Comparison of ENCODE assay signal across 8 cellular contexts in the genomic region with DNA sequence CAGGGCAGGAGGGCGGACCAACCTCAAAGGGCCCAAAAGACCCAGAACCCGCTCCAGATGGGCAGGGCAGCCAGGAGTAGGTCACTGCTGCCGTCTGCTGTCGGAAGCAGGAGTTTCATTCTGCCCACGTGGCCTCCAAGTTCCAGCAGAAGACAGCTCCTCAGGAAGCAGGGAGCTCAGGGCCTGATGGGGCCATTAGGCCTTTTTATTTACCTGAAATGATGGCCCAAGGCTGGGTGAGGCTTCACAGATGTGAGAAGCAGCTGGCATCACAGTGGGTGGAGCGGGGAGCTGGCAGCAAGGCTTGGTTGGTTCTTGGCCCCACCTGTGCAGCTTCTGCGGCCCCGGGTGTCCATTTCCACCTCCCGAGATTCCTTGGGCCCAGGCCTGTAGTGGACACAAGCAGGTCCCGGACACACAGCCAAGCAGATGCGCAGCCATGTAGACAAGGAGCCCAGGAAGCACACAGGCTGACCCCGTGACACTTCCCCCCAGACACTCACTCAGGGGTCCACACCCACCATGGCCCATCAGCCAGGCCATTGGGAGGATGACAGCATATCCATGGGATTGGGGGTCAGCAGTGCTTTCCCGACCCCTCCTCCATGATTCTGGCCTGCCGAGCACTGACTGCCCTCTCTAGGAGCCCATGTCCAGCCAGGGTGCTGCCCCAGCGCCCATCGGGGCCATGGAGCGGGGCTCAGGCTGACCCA. TPM values are rescaled to one million over a fixed set of nuclear protein-coding genes. Genes with fewer than 3 reads are reported as not detected.
DNase-seq lines count a peak whose midpoint lies in the region; ATAC-seq and TF ChIP-seq lines count a peak whose summit lies in the region.

No MANE protein-coding gene starts in this region.

- H3K27me3 ChIP-seq in SK-N-SH (ENCODE audit: insufficient read depth), result no peaks in the 10 kb centered on the region
- H3K27me3 ChIP-seq in brain microvascular endothelial cell (replicated peaks), result no peaks in the 10 kb centered on the region
- no peaks in the 10 kb centered on the region for H3K27me3 ChIP-seq in kidney epithelial cell (ENCODE audit: control insufficient read depth, insufficient read depth, low read length)

- no peak overlapping the region for H3K27ac ChIP-seq in SK-N-SH (ENCODE audit: low read depth in 2 of 2, low read length in 1 of 2)
- H3K27ac ChIP-seq in brain microvascular endothelial cell, result no peak overlapping the region

- no peak overlapping the region for H3K4me3 Mint-ChIP-seq in type B pancreatic cell

- 71% methylated on average over 1 of the region's 17 CpGs for WGBS in SK-N-SH (ENCODE audit: low lambda C conversion rate)

- H3K79me2 ChIP-seq in SK-N-SH (ENCODE audit: insufficient read depth), result no peaks in the 10 kb centered on the region

- TF ChIP-seq EP300 in SK-N-SH (IDR thresholded peaks at IDR 0.05; ENCODE audit: borderline replicate concordance in 1 of 2, low read depth in 1 of 2, low read length in 1 of 2), result no peak

- in situ Hi-C loops in brain microvascular endothelial cell (cut with HindIII; ENCODE audit: low pct_ligation_motif_present, low sequenced_read_pairs), result no loop called here

- no peaks in the 10 kb centered on the region for H4K20me1 ChIP-seq in SK-N-SH (ENCODE audit: insufficient read depth)

- no peaks in the 10 kb centered on the region for H3F3A ChIP-seq in SK-N-SH (replicated peaks; ENCODE audit: insufficient read depth)

- no peaks in the 10 kb centered on the region for H3K9me3 ChIP-seq in SK-N-SH

- peaks cover 0 to 6% of the 10 kb centered on the region in 2 experiments; a peak in 1 of 4 replicates for H3K4me1 ChIP-seq in SK-N-SH (ENCODE audit: control insufficient read depth in 1 of 2, insufficient read depth in 2 of 2, low read depth in 1 of 2, low read length in 1 of 2)

- H3K27ac Mint-ChIP-seq in type B pancreatic cell, result no peak overlapping the region

- TF ChIP-seq CTCF in SK-N-SH (IDR thresholded peaks at IDR 0.05) (0 out of 2 replicates have a peak, but pooled peaks have one; percentile 13), brain microvascular endothelial cell (IDR thresholded peaks at IDR 0.05; ENCODE audit: low read depth, low read length, missing control alignments) (peak; percentile 73), kidney epithelial cell (IDR thresholded peaks at IDR 0.05; ENCODE audit: insufficient read depth, low read length, poor library complexity, severe bottlenecking) (peak; percentile 81), type B pancreatic cell (conservative IDR thresholded peaks at IDR 0.05) (peak; percentile 31)

- no peak overlapping the region for H3K9ac ChIP-seq in SK-N-SH

- CTCF ChIA-PET in SK-N-SH (lab: Yijun Ruan, JAX), result interaction anchor here (0.6 to 1.5 kb wide), 8 partner anchors 12 to 456 kb away, joined by 3 to 4 read pairs (median 3); no protein-coding TSS in a partner anchor

- no peaks in the 10 kb centered on the region for H3K4me1 Mint-ChIP-seq in type B pancreatic cell (ENCODE audit: unreplicated experiment)

- no peaks in the 10 kb centered on the region for H3K36me3 Mint-ChIP-seq in type B pancreatic cell

- H3K9me3 Mint-ChIP-seq in type B pancreatic cell, result no peaks in the 10 kb centered on the region

- ATAC-seq in SK-N-SH treated with all-trans-retinoic acid at 6 μM for 48 hours, result no peak

- POLR2A ChIA-PET in SK-N-SH (lab: Yijun Ruan, JAX), result no interaction called here

- peak; percentile 44 for TF ChIP-seq RAD21 in SK-N-SH (IDR thresholded peaks at IDR 0.05; ENCODE audit: low read length)

- H3K4me2 ChIP-seq in SK-N-SH, result no peak overlapping the region

- no peaks in the 10 kb centered on the region for H3K27me3 Mint-ChIP-seq in type B pancreatic cell

- H3K4me3 ChIP-seq in SK-N-SH (ENCODE audit: low read depth in 2 of 2, low read length in 1 of 2) (no peak overlapping the region), brain microvascular endothelial cell (ENCODE audit: low read depth, low read length) (no peak overlapping the region), kidney epithelial cell (ENCODE audit: low read depth, low read length) (no peak overlapping the region)

- DNase-seq in SK-N-SH (no peak), brain microvascular endothelial cell (peak; percentile 40), kidney epithelial cell (ENCODE audit: low read depth) (no peak), type B pancreatic cell (ENCODE audit: extremely low spot score, unreplicated experiment) (no peak), COLO829 (ENCODE audit: low spot score) (no peak), NCI-H2227 treated with DMSO at 0.1 percent for 48 hours (lab: John Stamatoyannopoulos, UW) (no peak)
- DNase-seq in NK-92 treated with Interleukin-12 subunit alpha and Interleukin-12 subunit beta, amount 100 ng/mL, for 24 hours (lab: John Stamatoyannopoulos, UW), result no peak

- H3K9me2 ChIP-seq in SK-N-SH, result no peaks in the 10 kb centered on the region

- H2AFZ ChIP-seq in SK-N-SH (ENCODE audit: low read depth), result no peak overlapping the region

- no peaks in the 10 kb centered on the region for H3K36me3 ChIP-seq in SK-N-SH (replicated peaks in 1 of 2; ENCODE audit: control insufficient read depth in 1 of 2, insufficient read depth in 2 of 2, low read length in 1 of 2)
- H3K36me3 ChIP-seq in brain microvascular endothelial cell (replicated peaks), result no peaks in the 10 kb centered on the region
- no peaks in the 10 kb centered on the region for H3K36me3 ChIP-seq in kidney epithelial cell (ENCODE audit: control insufficient read depth, insufficient read depth, low read length)

TF ChIP-seq in SK-N-SH, 30 proteins besides CTCF, POLR2A, EP300 and RAD21:
- TF ChIP-seq NFIC (IDR thresholded peaks at IDR 0.05; ENCODE audit: borderline replicate concordance) (no peak), SMC3 (IDR thresholded peaks at IDR 0.05; ENCODE audit: low read depth, low read length) (peak; percentile 37; the same call in 1 of the 2 replicates)

TF ChIP-seq in SK-N-SH treated with all-trans-retinoic acid at 6 μM for 48 hours, 23 proteins besides CTCF, POLR2A, EP300 and RAD21 (continues in another document):
- TF ChIP-seq PPARA (CRISPR knock-in tag; IDR thresholded peaks at IDR 0.05; ENCODE audit: borderline replicate concordance), result no peak
- no peak for TF ChIP-seq SNAI2 (CRISPR knock-in tag; IDR thresholded peaks at IDR 0.05)
- TF ChIP-seq, protein P1, sequence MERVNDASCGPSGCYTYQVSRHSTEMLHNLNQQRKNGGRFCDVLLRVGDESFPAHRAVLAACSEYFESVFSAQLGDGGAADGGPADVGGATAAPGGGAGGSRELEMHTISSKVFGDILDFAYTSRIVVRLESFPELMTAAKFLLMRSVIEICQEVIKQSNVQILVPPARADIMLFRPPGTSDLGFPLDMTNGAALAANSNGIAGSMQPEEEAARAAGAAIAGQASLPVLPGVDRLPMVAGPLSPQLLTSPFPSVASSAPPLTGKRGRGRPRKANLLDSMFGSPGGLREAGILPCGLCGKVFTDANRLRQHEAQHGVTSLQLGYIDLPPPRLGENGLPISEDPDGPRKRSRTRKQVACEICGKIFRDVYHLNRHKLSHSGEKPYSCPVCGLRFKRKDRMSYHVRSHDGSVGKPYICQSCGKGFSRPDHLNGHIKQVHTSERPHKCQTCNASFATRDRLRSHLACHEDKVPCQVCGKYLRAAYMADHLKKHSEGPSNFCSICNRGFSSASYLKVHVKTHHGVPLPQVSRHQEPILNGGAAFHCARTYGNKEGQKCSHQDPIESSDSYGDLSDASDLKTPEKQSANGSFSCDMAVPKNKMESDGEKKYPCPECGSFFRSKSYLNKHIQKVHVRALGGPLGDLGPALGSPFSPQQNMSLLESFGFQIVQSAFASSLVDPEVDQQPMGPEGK (CRISPR knock-in tag; IDR thresholded peaks at IDR 0.05; ENCODE audit: borderline replicate concordance), result no peak
- TF ChIP-seq, protein P2, sequence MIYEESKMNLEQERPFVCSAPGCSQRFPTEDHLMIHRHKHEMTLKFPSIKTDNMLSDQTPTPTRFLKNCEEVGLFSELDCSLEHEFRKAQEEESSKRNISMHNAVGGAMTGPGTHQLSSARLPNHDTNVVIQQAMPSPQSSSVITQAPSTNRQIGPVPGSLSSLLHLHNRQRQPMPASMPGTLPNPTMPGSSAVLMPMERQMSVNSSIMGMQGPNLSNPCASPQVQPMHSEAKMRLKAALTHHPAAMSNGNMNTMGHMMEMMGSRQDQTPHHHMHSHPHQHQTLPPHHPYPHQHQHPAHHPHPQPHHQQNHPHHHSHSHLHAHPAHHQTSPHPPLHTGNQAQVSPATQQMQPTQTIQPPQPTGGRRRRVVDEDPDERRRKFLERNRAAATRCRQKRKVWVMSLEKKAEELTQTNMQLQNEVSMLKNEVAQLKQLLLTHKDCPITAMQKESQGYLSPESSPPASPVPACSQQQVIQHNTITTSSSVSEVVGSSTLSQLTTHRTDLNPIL (CRISPR knock-in tag; IDR thresholded peaks at IDR 0.05; ENCODE audit: low read depth), result no peak
- TF ChIP-seq ZFP3 (CRISPR knock-in tag; IDR thresholded peaks at IDR 0.05), result no peak
- no peak for TF ChIP-seq TOX (CRISPR knock-in tag; IDR thresholded peaks at IDR 0.05; ENCODE audit: borderline replicate concordance)
- no peak for TF ChIP-seq BACH2 (CRISPR knock-in tag; IDR thresholded peaks at IDR 0.05; ENCODE audit: borderline replicate concordance)
- TF ChIP-seq RARB (CRISPR knock-in tag; IDR thresholded peaks at IDR 0.05), result no peak

RNA-seq across cellular contexts. Expression of a gene that starts 26.4 kb away (rescaled TPM):
- polyA plus RNA-seq in SK-N-SH (2012; rRNA removed), result 0.96 and 1.7 TPM in 2 replicates
- 0.21 and 0.56 TPM in 2 replicates for polyA plus RNA-seq in SK-N-SH (2012; cell fraction: cytosol; rRNA removed)
- polyA plus RNA-seq in SK-N-SH (2012; cell fraction: nucleus; rRNA removed), result 2.6 and 3.3 TPM in 2 replicates
- 0.04 TPM in 1 of 2 replicates, not detected in the other for total RNA-seq in kidney epithelial cell
- total RNA-seq in type B pancreatic cell (ENCODE audit: low replicate concordance), result 0.29 TPM in 1 of 2 replicates, not detected in the other

Comparison
In these comparisons a context has a peak if more than half of its experiments do, and no peak if none do; other contexts are left out.
1. CTCF ChIP-seq: peak in every context shown above with its lines; median percentile 81 in kidney epithelial cell; 73 in brain microvascular endothelial cell; 31 in type B pancreatic cell; 13 in SK-N-SH.